Comparison of ENCODE assay signal across 9 cellular contexts in genomic region chr22:21938906-21939305, GRCh38. TPM values are rescaled to one million over a fixed set of nuclear protein-coding genes. Genes with fewer than 3 reads are reported as not detected.
DNase-seq lines count a peak whose midpoint lies in the region; ATAC-seq, FAIRE-seq and TF ChIP-seq lines count a peak whose summit lies in the region.
"Had no signal": no experiment of that assay in that cellular context is flagged by ENCODE, and none has a peak within 500 bp of the region (broad histone marks: within the 10 kb centered on the region; RNA-seq: fewer than 3 reads in every experiment).

No MANE protein-coding gene starts in this region.

- no peak overlapping the region for H2AK5ac ChIP-seq in mesendoderm (ENCODE audit: low read length)

- H4K20me1 ChIP-seq in GM12878 (ENCODE audit: control insufficient read depth, insufficient read depth): no peaks in the 10 kb centered on the region

- peaks cover 43% of the 10 kb centered on the region for H3K36me3 Mint-ChIP-seq in activated T-cell treated with anti-CD3 and anti-CD28 coated beads, Interleukin-2, amount 50 U/mL, for 24 hours (ENCODE audit: low read depth)

- SMC1A ChIA-PET in GM12878 (lab: Charles Lee; ENCODE audit: uncharacterized antibody, unreplicated experiment): interaction anchor here (0.6 to 1.8 kb wide), 9 partner anchors 11 to 1015 kb away, joined by 3 to 14 read pairs (median 4); partner anchors contain the start of gene PPM1F

- no peaks in the 10 kb centered on the region for H3K9me3 Mint-ChIP-seq in activated T-cell treated with anti-CD3 and anti-CD28 coated beads, Interleukin-2, amount 50 U/mL, for 24 hours

- no peak overlapping the region for H2AFZ ChIP-seq in GM12878 (ENCODE audit: control insufficient read depth, low read depth, low read length)
- H2AFZ ChIP-seq: PC-9 had no signal

- in situ Hi-C loops in GM12878 (cut with MboI): loop anchor here (10.0 kb wide), 1 partner anchor 64 kb away; no protein-coding TSS in a partner anchor

- 75% methylated on average over 10 of the region's 11 CpGs for WGBS in GM12878 (ENCODE audit: insufficient coverage, insufficient replicate concordance, low lambda C conversion rate, missing lambda C conversion rate)
- no CpG with 5 or more reads among the region's 11 CpGs for WGBS in mesendoderm (ENCODE audit: extremely low coverage, insufficient coverage, low lambda C conversion rate)
- WGBS in testis, 2 donors: 83 to 87% methylated on average over 11 of the region's 11 CpGs

- no peak overlapping the region for H2BK120ac ChIP-seq in mesendoderm (ENCODE audit: low read depth, low read length)

- CTCF ChIA-PET in GM12878 (lab: Yijun Ruan, JAX): interaction anchor here (0.6 to 8.1 kb wide), 18 partner anchors 12 to 1209 kb away, joined by 3 to 82 read pairs (median 4); partner anchors contain the start of genes PPM1F and YDJC

- H3K79me2 ChIP-seq in GM12878 (ENCODE audit: control insufficient read depth, insufficient read depth, low read length): no peaks in the 10 kb centered on the region
- no peaks in the 10 kb centered on the region for H3K79me2 ChIP-seq in mesendoderm (ENCODE audit: control insufficient read depth, insufficient read depth, low read length)

- no peak overlapping the region for H3K23ac ChIP-seq in mesendoderm (ENCODE audit: low read length)

- no peaks in the 10 kb centered on the region for H3K9me3 ChIP-seq in GM12878 (replicated peaks; ENCODE audit: control insufficient read depth, insufficient read depth, low read length)
- H3K9me3 ChIP-seq in testis: no peaks in the 10 kb centered on the region

- H3K18ac ChIP-seq in mesendoderm (ENCODE audit: low read length): no peak overlapping the region

- H3K4me3 ChIP-seq in GM12878: no peak overlapping the region
- no peak overlapping the region for H3K4me3 ChIP-seq in mesendoderm (ENCODE audit: low read length)
- peak overlapping the region in 1 of 2 donors; percentile 69 for H3K4me3 ChIP-seq in testis
- H3K4me3 ChIP-seq: PC-9 had no signal

- no peak overlapping the region for H3K27ac ChIP-seq in GM12878 (ENCODE audit: control insufficient read depth, insufficient read depth)
- H3K27ac ChIP-seq in mesendoderm (ENCODE audit: low read depth, low read length): no peak overlapping the region
- H3K27ac ChIP-seq in testis: peak overlapping the region; percentile 89 to 95
- H3K27ac ChIP-seq: PC-9 had no signal

- FAIRE-seq in GM12878 (lab: Jason Lieb, UNC): no peak
- no peak for FAIRE-seq in urothelium cell line (lab: Jason Lieb, UNC)

- no peaks in the 10 kb centered on the region for H3K36me3 ChIP-seq in GM12878 (ENCODE audit: control insufficient read depth in 2 of 2, insufficient read depth in 2 of 2, low read length in 1 of 2)
- H3K36me3 ChIP-seq in mesendoderm (ENCODE audit: control insufficient read depth, insufficient read depth, low read length): peaks cover 1% of the 10 kb centered on the region
- no peaks in the 10 kb centered on the region for H3K36me3 ChIP-seq in testis (ENCODE audit: low read depth, missing control alignments)

- RAD21 ChIA-PET in GM12878 (lab: Charles Lee; ENCODE audit: unreplicated experiment): interaction anchor here (0.8 to 2.5 kb wide), 8 partner anchors 14 to 1036 kb away, joined by 3 to 17 read pairs (median 3); partner anchors contain the start of gene PPM1F

- peak; percentile 5 for ATAC-seq in GM12878
- no peak for ATAC-seq in HG03469 (IDR thresholded peaks at IDR 0.05; ENCODE audit: unreplicated experiment)

- BruUV-seq in GM12878 (replicated peaks; lab: Mats Ljungman, UMichigan): no TSS peak

- no peak for DNase-seq in activated T-cell treated with anti-CD3 and anti-CD28 coated beads, Interleukin-2, amount 50 U/mL, for 24 hours
- no peak for DNase-seq in activated T-cell treated with anti-CD3 and anti-CD28 coated beads, Interleukin-2, amount 50 U/mL, for 48 hours
- DNase-seq in GM12878 (ENCODE audit: low read depth, low spot score) (no peak), mesendoderm (no peak), testis (no peak), SW480 (ENCODE audit: low spot score) (no peak), urothelium cell line (ENCODE audit: low spot score) (no peak)
- DNase-seq: PC-9 had no signal

- TF ChIP-seq RAD21 in GM12878 (IDR thresholded peaks at IDR 0.05; ENCODE audit: insufficient read depth, low read depth, low read length): no peak

- TF ChIP-seq CTCF in GM12878 (IDR thresholded peaks at IDR 0.05 in 2 of 3, conservative IDR thresholded peaks at IDR 0.05 in 1 of 3; ENCODE audit: control insufficient read depth in 2 of 3, extremely low read depth in 1 of 3, insufficient read depth in 1 of 3, low read depth in 3 of 3, low read length in 3 of 3): no peak
- no peak for TF ChIP-seq CTCF in testis (IDR thresholded peaks at IDR 0.05)

- H2BK5ac ChIP-seq in mesendoderm (ENCODE audit: low read length): no peak overlapping the region

- H3K4me3 Mint-ChIP-seq in activated T-cell treated with anti-CD3 and anti-CD28 coated beads, Interleukin-2, amount 50 U/mL, for 24 hours: peak overlapping the region; percentile 77

- H3K27me3 Mint-ChIP-seq in activated T-cell treated with anti-CD3 and anti-CD28 coated beads, Interleukin-2, amount 50 U/mL, for 24 hours: no peaks in the 10 kb centered on the region

- H3K27me3 ChIP-seq in GM12878 (replicated peaks in 1 of 2; ENCODE audit: control insufficient read depth in 2 of 2, insufficient read depth in 2 of 2, low read length in 1 of 2) (no peaks in the 10 kb centered on the region), mesendoderm (ENCODE audit: insufficient read depth, low read length, poor library complexity) (no peaks in the 10 kb centered on the region), testis (no peaks in the 10 kb centered on the region)

- no peak for TF ChIP-seq EP300 in GM12878 (IDR thresholded peaks at IDR 0.05; ENCODE audit: borderline replicate concordance in 1 of 2, control insufficient read depth in 1 of 2, low read depth in 2 of 2, low read length in 2 of 2)

- H3K4ac ChIP-seq in mesendoderm (ENCODE audit: low read depth, low read length): no peak overlapping the region

- POLR2A ChIA-PET in GM12878 (lab: Charles Lee): no interaction called here

- no peak overlapping the region for H2BK15ac ChIP-seq in mesendoderm (replicated peaks; ENCODE audit: low read depth)

- H3K79me1 ChIP-seq in mesendoderm (ENCODE audit: low read length): no peaks in the 10 kb centered on the region

- no peak overlapping the region for H4K8ac ChIP-seq in mesendoderm (ENCODE audit: low read depth, low read length)

- no peak overlapping the region for H4K5ac ChIP-seq in mesendoderm (ENCODE audit: low read length)

- H3K27ac Mint-ChIP-seq in activated T-cell treated with anti-CD3 and anti-CD28 coated beads, Interleukin-2, amount 50 U/mL, for 24 hours: peak overlapping the region; percentile 90

- H3K4me1 Mint-ChIP-seq in activated T-cell treated with anti-CD3 and anti-CD28 coated beads, Interleukin-2, amount 50 U/mL, for 24 hours (ENCODE audit: low read depth): peaks cover 47% of the 10 kb centered on the region

- peak overlapping the region; percentile 53 for H3K56ac ChIP-seq in mesendoderm (ENCODE audit: low read length)

- no peak overlapping the region for H3K9ac ChIP-seq in GM12878 (ENCODE audit: control insufficient read depth, insufficient read depth, low read length)
- peak overlapping the region; percentile 11 for H3K9ac ChIP-seq in mesendoderm (ENCODE audit: low read length)

- intact Hi-C loops in GM12878 (cut with micrococcal nuclease; ENCODE audit: unreplicated experiment) (loop anchor here (1.0 to 10.0 kb wide), 7 partner anchors 14 to 1018 kb away; partner anchors contain the start of genes MAPK1 and PPM1F), testis (cut with DNase I; ENCODE audit: low total_unique reads) (loop anchor here (10.0 kb wide), 1 partner anchor 164 kb away; no protein-coding TSS in a partner anchor)

- H3K4me1 ChIP-seq in GM12878 (ENCODE audit: control insufficient read depth, insufficient read depth, low read length) (peaks cover 16% of the 10 kb centered on the region), mesendoderm (ENCODE audit: control insufficient read depth, low read depth, low read length) (no peaks in the 10 kb centered on the region), testis (peaks cover 21% of the 10 kb centered on the region)

- H3K4me2 ChIP-seq in GM12878 (ENCODE audit: control insufficient read depth, insufficient read depth) (no peak overlapping the region), mesendoderm (ENCODE audit: low read length) (no peak overlapping the region)

- TF ChIP-seq POLR2A in GM12878 (IDR thresholded peaks at IDR 0.05; ENCODE audit: low read depth, low read length) (no peak), testis (IDR thresholded peaks at IDR 0.05) (no peak)

RNA-seq across cellular contexts. Expression of gene PPM1F, which starts 13.7 kb away (rescaled TPM):
- 25.4 and 26.9 TPM in 2 replicates for total RNA-seq in GM12878 (2013; cell fraction: nucleolus; rRNA removed)
- total RNA-seq in GM12878 (2014; rRNA removed) (17.5 and 19.2 TPM in 2 replicates), GM12878 (2014; rRNA removed; fragmentation: Illumina TruSeq; extraction: Trizol) (7.5 and 8.5 TPM in 2 replicates), GM12878 (2021) (19.4 and 26.3 TPM in 2 replicates), testis (10 to 100 TPM; 22.4 to 22.7 TPM)
- 2.6 TPM for polyA plus RNA-seq in GM12878 (2011; ENCODE audit: low read depth)
- polyA plus RNA-seq in GM12878 (2011; rRNA removed) (5.4 and 7.8 TPM in 2 replicates), GM12878 (2014; fragmentation: Illumina TruSeq; extraction: Trizol) (2.9 and 5.6 TPM in 2 replicates), GM12878 (2014; fragmentation: Nextera tagmentation; extraction: Ambion mirVana) (1 to 10 TPM in 1 of 2 experiments, under 1 TPM in 1; 0.55 to 2.0 TPM), GM12878 (2014; rRNA removed) (17.0 and 18.5 TPM in 2 replicates), GM12878 (2016; fragmentation: Nextera tagmentation; extraction: Ambion mirVana) (10 to 100 TPM; 10.9 to 11.6 TPM), testis (ENCODE audit: insufficient read depth, low read depth, low replicate concordance) (17.4 TPM)
- 8.3 and 10.5 TPM in 2 replicates for polyA plus RNA-seq in GM12878 (2011; cell fraction: cytosol; rRNA removed)
- 26.6 and 27.9 TPM in 2 replicates for polyA plus RNA-seq in GM12878 (2011; cell fraction: nucleus; rRNA removed)
- polyA plus RNA-seq in GM12878 (2012): 6.0 and 6.4 TPM in 2 replicates
- 3.5 and 10.0 TPM in 2 replicates for polyA minus RNA-seq in GM12878 (2011; rRNA and poly(A)+ RNA removed)
- 2.6 and 5.2 TPM in 2 replicates for polyA minus RNA-seq in GM12878 (2011; cell fraction: cytosol; rRNA and poly(A)+ RNA removed)
- 3.5 and 5.0 TPM in 2 replicates for polyA minus RNA-seq in GM12878 (2011; cell fraction: nucleus; rRNA and poly(A)+ RNA removed)
- polyA plus RNA-seq in mesendoderm (2013, experiment 1 of 2): 12.7 TPM
- polyA plus RNA-seq in mesendoderm (2013, experiment 2 of 2): 15.2 TPM

RNA-seq across cellular contexts. Expression of gene TOP3B, which starts 43.7 kb away (rescaled TPM):
- 173 TPM in 2 replicates for total RNA-seq in GM12878 (2013; cell fraction: nucleolus; rRNA removed)
- 43.5 and 47.3 TPM in 2 replicates for total RNA-seq in GM12878 (2014; rRNA removed)
- 19.9 and 22.1 TPM in 2 replicates for total RNA-seq in GM12878 (2014; rRNA removed; fragmentation: Illumina TruSeq; extraction: Trizol)
- 41.9 and 47.1 TPM in 2 replicates for total RNA-seq in GM12878 (2021)
- 7.4 TPM for polyA plus RNA-seq in GM12878 (2011; ENCODE audit: low read depth)
- polyA plus RNA-seq in GM12878 (2011; rRNA removed): 7.4 and 12.4 TPM in 2 replicates
- 15.5 and 17.6 TPM in 2 replicates for polyA plus RNA-seq in GM12878 (2011; cell fraction: cytosol; rRNA removed)
- 137 and 161 TPM in 2 replicates for polyA plus RNA-seq in GM12878 (2011; cell fraction: nucleus; rRNA removed)
- polyA plus RNA-seq in GM12878 (2012): 16.8 and 19.0 TPM in 2 replicates
- polyA plus RNA-seq in GM12878 (2014; fragmentation: Illumina TruSeq; extraction: Trizol): 12.8 and 29.6 TPM in 2 replicates
- polyA plus RNA-seq in GM12878 (2014; fragmentation: Nextera tagmentation; extraction: Ambion mirVana): 1 to 10 TPM in 1 of 2 experiments, under 1 TPM in 1; 0.60 to 1.6 TPM
- 40.9 and 47.9 TPM in 2 replicates for polyA plus RNA-seq in GM12878 (2014; rRNA removed)
- 10 to 100 TPM; 37.8 to 45.2 TPM for polyA plus RNA-seq in GM12878 (2016; fragmentation: Nextera tagmentation; extraction: Ambion mirVana)
- polyA minus RNA-seq in GM12878 (2011; rRNA and poly(A)+ RNA removed): 17.1 and 23.3 TPM in 2 replicates
- polyA minus RNA-seq in GM12878 (2011; cell fraction: cytosol; rRNA and poly(A)+ RNA removed): 6.9 and 8.7 TPM in 2 replicates
- 31.7 and 48.4 TPM in 2 replicates for polyA minus RNA-seq in GM12878 (2011; cell fraction: nucleus; rRNA and poly(A)+ RNA removed)
- polyA plus RNA-seq in mesendoderm (2013, experiment 1 of 2): 21.9 TPM
- polyA plus RNA-seq in mesendoderm (2013, experiment 2 of 2): 23.7 TPM
- 10 to 100 TPM; 65.5 to 70.5 TPM for total RNA-seq in testis
- polyA plus RNA-seq in testis (ENCODE audit: insufficient read depth, low read depth, low replicate concordance): 19.1 TPM

Comparison
In these comparisons a context has a peak if more than half of its experiments do, and no peak if none do; other contexts are left out.
1. H3K27ac ChIP-seq: peak in testis (2 of 2); none in GM12878 (single experiment) and mesendoderm (single experiment).